In the genomic region with DNA sequence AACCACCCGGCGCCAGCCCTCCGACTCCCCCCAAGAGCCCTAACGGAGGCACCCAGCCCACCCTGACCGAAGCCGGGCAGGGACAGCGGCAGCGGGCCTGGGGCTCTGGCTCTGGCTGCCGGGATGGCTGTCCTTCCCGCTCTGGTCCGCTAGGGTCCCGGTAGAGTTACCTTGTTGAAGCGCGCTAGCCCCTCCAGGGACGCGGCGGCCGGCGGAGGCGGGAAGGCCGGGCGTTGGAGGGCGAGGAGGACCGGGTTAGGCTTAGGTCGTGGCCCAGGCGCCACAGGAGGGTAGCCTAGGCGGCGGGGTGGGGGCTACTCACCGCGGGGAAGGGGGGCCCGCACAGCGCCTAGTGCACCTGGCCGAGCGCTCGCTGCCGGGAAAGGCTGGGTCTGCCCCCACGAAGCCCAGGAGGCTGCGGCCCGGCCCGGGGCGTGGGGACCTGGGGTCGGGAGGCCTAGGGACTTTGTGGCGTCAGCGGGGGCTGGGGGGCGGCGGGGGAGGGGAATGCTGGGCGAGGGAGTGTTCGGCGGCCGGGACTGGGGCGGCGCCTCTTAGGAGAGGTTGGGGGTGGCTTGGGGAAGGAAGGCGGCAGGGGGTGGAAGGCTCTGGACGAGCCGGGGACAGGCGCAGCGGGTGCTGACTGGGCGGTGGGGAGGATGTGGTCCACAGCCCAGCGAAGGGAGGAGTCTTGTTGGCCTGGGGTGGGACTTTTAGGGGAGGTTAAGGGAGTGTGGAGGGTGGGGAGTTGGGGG, we compare ENCODE assay signal across 8 cellular contexts. TPM values are rescaled to one million over a fixed set of nuclear protein-coding genes. Genes with fewer than 3 reads are reported as not detected.
A peak's percentile ranks its signal among the peaks of the same experiment; 100 is the strongest.
DNase-seq lines count a peak whose midpoint lies in the region; ATAC-seq and TF ChIP-seq lines count a peak whose summit lies in the region.

A gene with protein sequence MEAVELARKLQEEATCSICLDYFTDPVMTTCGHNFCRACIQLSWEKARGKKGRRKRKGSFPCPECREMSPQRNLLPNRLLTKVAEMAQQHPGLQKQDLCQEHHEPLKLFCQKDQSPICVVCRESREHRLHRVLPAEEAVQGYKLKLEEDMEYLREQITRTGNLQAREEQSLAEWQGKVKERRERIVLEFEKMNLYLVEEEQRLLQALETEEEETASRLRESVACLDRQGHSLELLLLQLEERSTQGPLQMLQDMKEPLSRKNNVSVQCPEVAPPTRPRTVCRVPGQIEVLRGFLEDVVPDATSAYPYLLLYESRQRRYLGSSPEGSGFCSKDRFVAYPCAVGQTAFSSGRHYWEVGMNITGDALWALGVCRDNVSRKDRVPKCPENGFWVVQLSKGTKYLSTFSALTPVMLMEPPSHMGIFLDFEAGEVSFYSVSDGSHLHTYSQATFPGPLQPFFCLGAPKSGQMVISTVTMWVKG (minus strand): TSS at position 645 of the 755 bp plus-strand sequence. CDS start 1,789 bp downstream, outside the sequence.

- ATAC-seq in SK-N-SH treated with all-trans-retinoic acid at 6 μM for 48 hours, result peak; percentile 90
- ATAC-seq in central memory CD8-positive, alpha-beta T cell (replicated peaks; ENCODE audit: extremely low read depth, poor library complexity, severe bottlenecking), result peak; percentile 67
- peak; percentile 55 for ATAC-seq in left colon
- peak; percentile 68 to 70 for ATAC-seq in stimulated activated naive B cell treated with anti-CD40 and anti-IgM and Interleukin-4, amounts not matched to agents 10 μg/mL and 1 μg/mL and 100 μg/mL, for 72 hours (replicated peaks)
- ATAC-seq in GM21360 (IDR thresholded peaks at IDR 0.05; ENCODE audit: unreplicated experiment), result no peak

- H3K27ac Mint-ChIP-seq in central memory CD8-positive, alpha-beta T cell (ENCODE audit: low read depth), result peak within 1 kb of the TSS; percentile 68
- peak within 1 kb of the TSS; percentile 79 for H3K27ac Mint-ChIP-seq in stimulated activated naive B cell treated with anti-CD40 and anti-IgM and Interleukin-4, amounts not matched to agents 10 μg/mL and 1 μg/mL and 100 μg/mL, for 72 hours

- no peaks in the 10 kb centered on the region for H3K9me3 Mint-ChIP-seq in central memory CD8-positive, alpha-beta T cell
- peaks cover 0 to 2% of the 10 kb centered on the region in 2 donors for H3K9me3 Mint-ChIP-seq in stimulated activated naive B cell treated with anti-CD40 and anti-IgM and Interleukin-4, amounts not matched to agents 10 μg/mL and 1 μg/mL and 100 μg/mL, for 72 hours

- DNase-seq in GM13977 (ENCODE audit: low spot score) (peak; percentile 64), left colon (peak in 1 of 2 donors; percentile 29), pons (ENCODE audit: low spot score) (no peak), AML-193 (lab: John Stamatoyannopoulos, UW) (no peak)
- DNase-seq in central memory CD8-positive, alpha-beta T cell (ENCODE audit: low spot score in 2 of 2), result no peak
- no peak for DNase-seq in stimulated activated naive B cell treated with anti-CD40 and anti-IgM and Interleukin-4, amounts not matched to agents 10 μg/mL and 1 μg/mL and 100 μg/mL, for 72 hours

- intact Hi-C loops in left colon (cut with DNase I, micrococcal nuclease), result no loop called here

- H3K4me1 Mint-ChIP-seq in central memory CD8-positive, alpha-beta T cell, result peaks cover 17% of the 10 kb centered on the region
- H3K4me1 Mint-ChIP-seq in stimulated activated naive B cell treated with anti-CD40 and anti-IgM and Interleukin-4, amounts not matched to agents 10 μg/mL and 1 μg/mL and 100 μg/mL, for 72 hours, result peaks cover 19 to 23% of the 10 kb centered on the region in 2 donors

- peaks cover 18% of the 10 kb centered on the region for H3K27me3 Mint-ChIP-seq in central memory CD8-positive, alpha-beta T cell
- peaks cover 47 to 61% of the 10 kb centered on the region in 2 donors for H3K27me3 Mint-ChIP-seq in stimulated activated naive B cell treated with anti-CD40 and anti-IgM and Interleukin-4, amounts not matched to agents 10 μg/mL and 1 μg/mL and 100 μg/mL, for 72 hours

- no peak for TF ChIP-seq CTCF in GM13977 (IDR thresholded peaks at IDR 0.05; ENCODE audit: extremely low read depth, insufficient read depth, missing control alignments)

- in situ Hi-C loops in GM13977 (cut with MboI; ENCODE audit: low pct_unique_long_range_greater_than_20kb, low sequenced_read_pairs, unreplicated experiment), result no loop called here

- H3K4me3 Mint-ChIP-seq in central memory CD8-positive, alpha-beta T cell, result peak within 1 kb of the TSS; percentile 83
- H3K4me3 Mint-ChIP-seq in stimulated activated naive B cell treated with anti-CD40 and anti-IgM and Interleukin-4, amounts not matched to agents 10 μg/mL and 1 μg/mL and 100 μg/mL, for 72 hours, result peak within 1 kb of the TSS; percentile 76 to 81

- no peaks in the 10 kb centered on the region for H3K36me3 Mint-ChIP-seq in central memory CD8-positive, alpha-beta T cell (ENCODE audit: insufficient read depth)
- peaks cover 2 to 6% of the 10 kb centered on the region in 2 donors for H3K36me3 Mint-ChIP-seq in stimulated activated naive B cell treated with anti-CD40 and anti-IgM and Interleukin-4, amounts not matched to agents 10 μg/mL and 1 μg/mL and 100 μg/mL, for 72 hours

TF ChIP-seq in SK-N-SH treated with all-trans-retinoic acid at 6 μM for 48 hours, 23 proteins besides CTCF, POLR2A, EP300 and RAD21 (continues in another document):
- TF ChIP-seq ZNF8 (CRISPR knock-in tag; IDR thresholded peaks at IDR 0.05) (no peak), GLIS3 (CRISPR knock-in tag; IDR thresholded peaks at IDR 0.05) (no peak), ESRRG (CRISPR knock-in tag; IDR thresholded peaks at IDR 0.05) (no peak), ZFP30 (CRISPR knock-in tag; IDR thresholded peaks at IDR 0.05) (no peak), CSDC2 (CRISPR knock-in tag; IDR thresholded peaks at IDR 0.05) (no peak), CREB5 (CRISPR knock-in tag; IDR thresholded peaks at IDR 0.05; ENCODE audit: low read depth) (no peak), TOX (CRISPR knock-in tag; IDR thresholded peaks at IDR 0.05; ENCODE audit: borderline replicate concordance) (no peak), ZFP3 (CRISPR knock-in tag; IDR thresholded peaks at IDR 0.05) (no peak), ARNTL (CRISPR knock-in tag; IDR thresholded peaks at IDR 0.05; ENCODE audit: borderline replicate concordance, low read depth) (no peak), RARB (CRISPR knock-in tag; IDR thresholded peaks at IDR 0.05) (no peak), TCF4 (CRISPR knock-in tag; IDR thresholded peaks at IDR 0.05; ENCODE audit: borderline replicate concordance) (no peak), ZNF70 (CRISPR knock-in tag; IDR thresholded peaks at IDR 0.05) (no peak), ISL1 (CRISPR knock-in tag; IDR thresholded peaks at IDR 0.05) (no peak)
- TF ChIP-seq, protein P1, sequence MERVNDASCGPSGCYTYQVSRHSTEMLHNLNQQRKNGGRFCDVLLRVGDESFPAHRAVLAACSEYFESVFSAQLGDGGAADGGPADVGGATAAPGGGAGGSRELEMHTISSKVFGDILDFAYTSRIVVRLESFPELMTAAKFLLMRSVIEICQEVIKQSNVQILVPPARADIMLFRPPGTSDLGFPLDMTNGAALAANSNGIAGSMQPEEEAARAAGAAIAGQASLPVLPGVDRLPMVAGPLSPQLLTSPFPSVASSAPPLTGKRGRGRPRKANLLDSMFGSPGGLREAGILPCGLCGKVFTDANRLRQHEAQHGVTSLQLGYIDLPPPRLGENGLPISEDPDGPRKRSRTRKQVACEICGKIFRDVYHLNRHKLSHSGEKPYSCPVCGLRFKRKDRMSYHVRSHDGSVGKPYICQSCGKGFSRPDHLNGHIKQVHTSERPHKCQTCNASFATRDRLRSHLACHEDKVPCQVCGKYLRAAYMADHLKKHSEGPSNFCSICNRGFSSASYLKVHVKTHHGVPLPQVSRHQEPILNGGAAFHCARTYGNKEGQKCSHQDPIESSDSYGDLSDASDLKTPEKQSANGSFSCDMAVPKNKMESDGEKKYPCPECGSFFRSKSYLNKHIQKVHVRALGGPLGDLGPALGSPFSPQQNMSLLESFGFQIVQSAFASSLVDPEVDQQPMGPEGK (CRISPR knock-in tag; IDR thresholded peaks at IDR 0.05; ENCODE audit: borderline replicate concordance), result no peak
- TF ChIP-seq, protein P2, sequence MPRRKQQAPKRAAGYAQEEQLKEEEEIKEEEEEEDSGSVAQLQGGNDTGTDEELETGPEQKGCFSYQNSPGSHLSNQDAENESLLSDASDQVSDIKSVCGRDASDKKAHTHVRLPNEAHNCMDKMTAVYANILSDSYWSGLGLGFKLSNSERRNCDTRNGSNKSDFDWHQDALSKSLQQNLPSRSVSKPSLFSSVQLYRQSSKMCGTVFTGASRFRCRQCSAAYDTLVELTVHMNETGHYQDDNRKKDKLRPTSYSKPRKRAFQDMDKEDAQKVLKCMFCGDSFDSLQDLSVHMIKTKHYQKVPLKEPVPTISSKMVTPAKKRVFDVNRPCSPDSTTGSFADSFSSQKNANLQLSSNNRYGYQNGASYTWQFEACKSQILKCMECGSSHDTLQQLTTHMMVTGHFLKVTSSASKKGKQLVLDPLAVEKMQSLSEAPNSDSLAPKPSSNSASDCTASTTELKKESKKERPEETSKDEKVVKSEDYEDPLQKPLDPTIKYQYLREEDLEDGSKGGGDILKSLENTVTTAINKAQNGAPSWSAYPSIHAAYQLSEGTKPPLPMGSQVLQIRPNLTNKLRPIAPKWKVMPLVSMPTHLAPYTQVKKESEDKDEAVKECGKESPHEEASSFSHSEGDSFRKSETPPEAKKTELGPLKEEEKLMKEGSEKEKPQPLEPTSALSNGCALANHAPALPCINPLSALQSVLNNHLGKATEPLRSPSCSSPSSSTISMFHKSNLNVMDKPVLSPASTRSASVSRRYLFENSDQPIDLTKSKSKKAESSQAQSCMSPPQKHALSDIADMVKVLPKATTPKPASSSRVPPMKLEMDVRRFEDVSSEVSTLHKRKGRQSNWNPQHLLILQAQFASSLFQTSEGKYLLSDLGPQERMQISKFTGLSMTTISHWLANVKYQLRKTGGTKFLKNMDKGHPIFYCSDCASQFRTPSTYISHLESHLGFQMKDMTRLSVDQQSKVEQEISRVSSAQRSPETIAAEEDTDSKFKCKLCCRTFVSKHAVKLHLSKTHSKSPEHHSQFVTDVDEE (CRISPR knock-in tag; IDR thresholded peaks at IDR 0.05), result no peak

RNA-seq across cellular contexts. Expression of the gene that starts here (rescaled TPM):
- total RNA-seq in left colon, result under 1 TPM in 1 of 2 donors, not detected in 1; 0.31 TPM

Comparison
In these comparisons a context has a peak if more than half of its experiments do, and no peak if none do; other contexts are left out.
1. Peak in ATAC-seq in left colon; RNA of the gene not detected or under 1 TPM.